Comparison of ENCODE assay signal across 26 cellular contexts in genomic region chr13:110209950-110210603, GRCh38.
A peak's percentile ranks its signal among the peaks of the same experiment; 100 is the strongest.
DNase-seq lines count a peak whose midpoint lies in the region; ATAC-seq and TF ChIP-seq lines count a peak whose summit lies in the region.
"Had no signal": no experiment of that assay in that cellular context is flagged by ENCODE, and none has a peak within 500 bp of the region (broad histone marks: within the 10 kb centered on the region; RNA-seq: fewer than 3 reads in every experiment).

No MANE protein-coding gene starts in this region.

- POLR2A ChIA-PET in MCF 10A (lab: Yijun Ruan, JAX), result interaction anchor here (0.6 kb wide), 1 partner anchor 252 kb away, joined by 3 read pairs; no protein-coding TSS in a partner anchor

- H3K4me1 Mint-ChIP-seq in MCF 10A (ENCODE audit: insufficient read depth, unreplicated experiment), result no peaks in the 10 kb centered on the region
- H3K4me1 Mint-ChIP-seq in stimulated activated memory B cell treated with anti-CD40 and anti-IgM and Interleukin-4, amounts not matched to agents 10 μg/mL and 1 μg/mL and 100 μg/mL, for 72 hours, result no peaks in the 10 kb centered on the region
- H3K4me1 Mint-ChIP-seq: T-helper 17 cell had no signal

- H3K9me3 ChIP-seq in breast epithelium, result no peaks in the 10 kb centered on the region
- H3K9me3 ChIP-seq: SK-N-SH had no signal

- no peaks in the 10 kb centered on the region for H3K36me3 ChIP-seq in breast epithelium

- H3K4me3 Mint-ChIP-seq in MCF 10A (ENCODE audit: unreplicated experiment), result no peak overlapping the region
- H3K4me3 Mint-ChIP-seq in stimulated activated memory B cell treated with anti-CD40 and anti-IgM and Interleukin-4, amounts not matched to agents 10 μg/mL and 1 μg/mL and 100 μg/mL, for 72 hours, result no peak overlapping the region
- H3K4me3 Mint-ChIP-seq: dendritic cell treated with granulocyte-macrophage colony-stimulating factor and Interleukin-4, amounts not matched to agents 40 ng/mL and 50 ng/mL, for 4 days; HFFc6; natural killer cell treated with Interleukin-12 subunit alpha and Interleukin-12 subunit beta and Interleukin-15 and Interleukin-18, amount 100 ng/mL, for 72 hours; T-helper 17 cell had no signal

- no peak for TF ChIP-seq CTCF in MCF 10A (IDR thresholded peaks at IDR 0.05; ENCODE audit: unreplicated experiment)
- TF ChIP-seq CTCF in breast epithelium (IDR thresholded peaks at IDR 0.05), result no peak
- TF ChIP-seq CTCF in foreskin keratinocyte (conservative IDR thresholded peaks at IDR 0.05), result peak; percentile 8

- no TSS peak for BruUV-seq in MCF 10A (replicated peaks; lab: Mats Ljungman, UMichigan)

- CTCF ChIA-PET in MCF 10A (lab: Yijun Ruan, JAX), result interaction anchor here (0.8 to 1.1 kb wide), 3 partner anchors 7 to 13 kb away, joined by 3 to 4 read pairs (median 3); no protein-coding TSS in a partner anchor

- H3K27ac Mint-ChIP-seq in MCF 10A (ENCODE audit: low read depth, unreplicated experiment), result no peak overlapping the region
- no peak overlapping the region for H3K27ac Mint-ChIP-seq in stimulated activated memory B cell treated with anti-CD40 and anti-IgM and Interleukin-4, amounts not matched to agents 10 μg/mL and 1 μg/mL and 100 μg/mL, for 72 hours
- H3K27ac Mint-ChIP-seq: dendritic cell treated with granulocyte-macrophage colony-stimulating factor and Interleukin-4, amounts not matched to agents 40 ng/mL and 50 ng/mL, for 4 days; HFFc6; natural killer cell treated with Interleukin-12 subunit alpha and Interleukin-12 subunit beta and Interleukin-15 and Interleukin-18, amount 100 ng/mL, for 72 hours; T-helper 17 cell had no signal

- TF ChIP-seq POLR2A in breast epithelium (IDR thresholded peaks at IDR 0.05), result no peak

- peaks cover 14% of the 10 kb centered on the region for H3K36me3 Mint-ChIP-seq in MCF 10A (ENCODE audit: insufficient read depth, unreplicated experiment)
- H3K36me3 Mint-ChIP-seq in stimulated activated memory B cell treated with anti-CD40 and anti-IgM and Interleukin-4, amounts not matched to agents 10 μg/mL and 1 μg/mL and 100 μg/mL, for 72 hours, result no peaks in the 10 kb centered on the region
- H3K36me3 Mint-ChIP-seq: natural killer cell treated with Interleukin-12 subunit alpha and Interleukin-12 subunit beta and Interleukin-15 and Interleukin-18, amount 100 ng/mL, for 72 hours had no signal

- ATAC-seq in foreskin keratinocyte (peak; percentile 70), GM21447 (IDR thresholded peaks at IDR 0.05; ENCODE audit: unreplicated experiment) (no peak)
- no peak for ATAC-seq in stimulated activated memory B cell treated with anti-CD40 and anti-IgM and Interleukin-4, amounts not matched to agents 10 μg/mL and 1 μg/mL and 100 μg/mL, for 72 hours
- ATAC-seq: GM12878; natural killer cell treated with Interleukin-12 subunit alpha and Interleukin-12 subunit beta and Interleukin-15 and Interleukin-18, amount 100 ng/mL, for 72 hours; T-helper 17 cell had no signal

- intact Hi-C loops in MCF 10A (cut with micrococcal nuclease), result no loop called here
- intact Hi-C loops in breast epithelium (cut with DNase I; ENCODE audit: low total_unique reads), result no loop called here

- H3K27me3 ChIP-seq in breast epithelium (no peaks in the 10 kb centered on the region), foreskin keratinocyte (no peaks in the 10 kb centered on the region)

- DNase-seq in MCF 10A (ENCODE audit: unreplicated experiment) (peak; percentile 84), breast epithelium (ENCODE audit: low spot score in 2 of 2) (no peak), NCI-H69 (lab: John Stamatoyannopoulos, UW) (peak; percentile 10), foreskin keratinocyte (peak; percentile 54 to 81), NCI-H1417 treated with DMSO at 0.1 percent for 48 hours (lab: John Stamatoyannopoulos, UW) (no peak)
- no peak for DNase-seq in effector CD8-positive, alpha-beta T cell (lab: John Stamatoyannopoulos, UW)
- DNase-seq: ACHN; activated CD4-positive, alpha-beta T cell treated with anti-CD3 and anti-CD28 coated beads for 4 hours; activated gamma-delta T cell treated with Interleukin-2 at 50 U/mL for 16 hours; activated T-cell treated with anti-CD3 and anti-CD28 coated beads, Interleukin-2, amount 50 U/mL, for 1 hour; central memory CD4-positive, alpha-beta T cell; GM23248; HFFc6; islet precursor cell; NCI-H748 treated with DMSO at 0.1 percent for 48 hours; retina; SK-N-SH; stimulated activated CD4-positive, alpha-beta T cell treated with anti-CD3 and anti-CD28 coated beads, Interleukin-1b, Interleukin-23, amount 100 ng/mL, for 48 hours; T-helper 17 cell; trophoblast cell had no signal

- no peak overlapping the region for H3K4me3 ChIP-seq in breast epithelium
- H3K4me3 ChIP-seq: GM12878, GM23248, skin epidermis had no signal

- H3K4me1 ChIP-seq in breast epithelium, result no peaks in the 10 kb centered on the region
- H3K4me1 ChIP-seq in foreskin keratinocyte, result peaks cover 4% of the 10 kb centered on the region

- H3K27ac ChIP-seq in breast epithelium (no peak overlapping the region), foreskin keratinocyte (no peak overlapping the region)
- H3K27ac ChIP-seq: GM23248, skin epidermis had no signal

- no peaks in the 10 kb centered on the region for H3K9me3 Mint-ChIP-seq in MCF 10A (ENCODE audit: unreplicated experiment)
- H3K9me3 Mint-ChIP-seq in stimulated activated memory B cell treated with anti-CD40 and anti-IgM and Interleukin-4, amounts not matched to agents 10 μg/mL and 1 μg/mL and 100 μg/mL, for 72 hours, result no peaks in the 10 kb centered on the region
- H3K9me3 Mint-ChIP-seq: dendritic cell treated with granulocyte-macrophage colony-stimulating factor and Interleukin-4, amounts not matched to agents 40 ng/mL and 50 ng/mL, for 4 days; HFFc6; natural killer cell treated with Interleukin-12 subunit alpha and Interleukin-12 subunit beta and Interleukin-15 and Interleukin-18, amount 100 ng/mL, for 72 hours had no signal

- no peaks in the 10 kb centered on the region for H3K27me3 Mint-ChIP-seq in MCF 10A (ENCODE audit: insufficient read depth, unreplicated experiment)
- H3K27me3 Mint-ChIP-seq in stimulated activated memory B cell treated with anti-CD40 and anti-IgM and Interleukin-4, amounts not matched to agents 10 μg/mL and 1 μg/mL and 100 μg/mL, for 72 hours, result peaks cover 9% of the 10 kb centered on the region
- H3K27me3 Mint-ChIP-seq: dendritic cell treated with granulocyte-macrophage colony-stimulating factor and Interleukin-4, amounts not matched to agents 40 ng/mL and 50 ng/mL, for 4 days had no signal

Comparison
In these comparisons a context has a peak if more than half of its experiments do, and no peak if none do; other contexts are left out.
1. DNase-seq: peak in MCF 10A (single experiment), NCI-H69 (single experiment) and foreskin keratinocyte (2 of 2); none in breast epithelium (0 of 2), effector CD8-positive, alpha-beta T cell (single experiment) and NCI-H1417 treated with DMSO at 0.1 percent for 48 hours (single experiment).